Comparison of ENCODE assay signal across 8 cellular contexts in genomic region chr2:236570081-236570979, GRCh38. TPM values are rescaled to one million over a fixed set of nuclear protein-coding genes. Genes with fewer than 3 reads are reported as not detected.
DNase-seq lines count a peak whose midpoint lies in the region; ATAC-seq and TF ChIP-seq lines count a peak whose summit lies in the region.

No MANE protein-coding gene starts in this region.

- peak overlapping the region; percentile 78 for H3K4me3 Mint-ChIP-seq in endodermal cell
- no peak overlapping the region for H3K4me3 Mint-ChIP-seq in activated CD4-positive, alpha-beta T cell treated with anti-CD3 and anti-CD28 coated beads, Interleukin-2, amount 10 ng/mL, durations not matched to agents 7 days and 5 days

- CTCF ChIA-PET in activated CD4-positive, alpha-beta T cell treated with anti-CD3 and anti-CD28 coated beads, Interleukin-2, amount 10 ng/mL, durations not matched to agents 7 days and 5 days (lab: Charles Lee) = interaction anchor here (0.7 to 3.1 kb wide), 10 partner anchors 10 to 499 kb away, joined by 3 to 37 read pairs (median 3); no protein-coding TSS in a partner anchor

- H3K79me2 ChIP-seq in Karpas-422 (ENCODE audit: low read length) = no peaks in the 10 kb centered on the region

- H3K4me3 ChIP-seq in GM08714 (ENCODE audit: low read length) = peak overlapping the region; percentile 23
- no peak overlapping the region for H3K4me3 ChIP-seq in Karpas-422 (ENCODE audit: low read length)
- H3K4me3 ChIP-seq in endodermal cell (ENCODE audit: low read length) = peak overlapping the region; percentile 93
- peak overlapping the region; percentile 4 to 28 for H3K4me3 ChIP-seq in prostate gland

- TF ChIP-seq POLR2A in prostate gland (IDR thresholded peaks at IDR 0.05) = no peak

- no peaks in the 10 kb centered on the region for H3K36me3 ChIP-seq in Karpas-422 (ENCODE audit: insufficient read depth, low read length)
- H3K36me3 ChIP-seq in endodermal cell (ENCODE audit: control insufficient read depth, insufficient read depth, low read length) = peaks cover 50% of the 10 kb centered on the region
- no peaks in the 10 kb centered on the region for H3K36me3 ChIP-seq in prostate gland

- intact Hi-C loops in prostate gland (cut with DNase I) = loop anchor here (5.0 to 10.0 kb wide), 3 partner anchors 92 to 218 kb away; no protein-coding TSS in a partner anchor

- H3K36me3 Mint-ChIP-seq in endodermal cell (ENCODE audit: low read depth) = peaks cover 23% of the 10 kb centered on the region
- H3K36me3 Mint-ChIP-seq in activated naive CD4-positive, alpha-beta T cell treated with anti-CD3 and anti-CD28 coated beads, Interleukin-2, amount 50 U/mL, for 72 hours = no peaks in the 10 kb centered on the region
- H3K36me3 Mint-ChIP-seq in activated CD4-positive, alpha-beta T cell treated with anti-CD3 and anti-CD28 coated beads, Interleukin-2, amount 10 ng/mL, durations not matched to agents 7 days and 5 days (ENCODE audit: low read depth) = peaks cover 7% of the 10 kb centered on the region

- peak; percentile 47 for DNase-seq in Karpas-422
- DNase-seq in endodermal cell = peak; percentile 16
- DNase-seq in prostate gland (ENCODE audit: low spot score) = no peak
- DNase-seq in activated naive CD4-positive, alpha-beta T cell treated with anti-CD3 and anti-CD28 coated beads, Interleukin-2, amount 50 U/mL, for 72 hours (ENCODE audit: low spot score in 2 of 2) = no peak
- no peak for DNase-seq in activated CD4-positive, alpha-beta T cell treated with anti-CD3 and anti-CD28 coated beads, Interleukin-2, amount 10 ng/mL, durations not matched to agents 7 days and 5 days
- DNase-seq in NK-92 treated with Interleukin-12 subunit alpha and Interleukin-12 subunit beta, amount 100 ng/mL, for 24 hours (lab: John Stamatoyannopoulos, UW) = no peak

- WGBS in endodermal cell (ENCODE audit: insufficient coverage in 1 of 2, insufficient read length in 1 of 2), 2 experiments = 19 to 34% methylated on average over 6 of the region's 6 CpGs
- WGBS in prostate gland = 34% methylated on average over 6 of the region's 6 CpGs

- no peaks in the 10 kb centered on the region for H3K9me3 ChIP-seq in Karpas-422 (ENCODE audit: low read length)
- no peaks in the 10 kb centered on the region for H3K9me3 ChIP-seq in endodermal cell (ENCODE audit: control insufficient read depth, low read length)
- no peaks in the 10 kb centered on the region for H3K9me3 ChIP-seq in prostate gland

- ATAC-seq in activated naive CD4-positive, alpha-beta T cell treated with anti-CD3 and anti-CD28 coated beads, Interleukin-2, amount 50 U/mL, for 72 hours = no peak
- no peak for ATAC-seq in GM21515 (IDR thresholded peaks at IDR 0.05; ENCODE audit: unreplicated experiment)

- H3K4me1 Mint-ChIP-seq in endodermal cell = peaks cover 66% of the 10 kb centered on the region
- peaks cover 35% of the 10 kb centered on the region for H3K4me1 Mint-ChIP-seq in activated CD4-positive, alpha-beta T cell treated with anti-CD3 and anti-CD28 coated beads, Interleukin-2, amount 10 ng/mL, durations not matched to agents 7 days and 5 days

- peaks cover 3% of the 10 kb centered on the region; the same call in 1 of the 2 replicates for H4K20me1 ChIP-seq in Karpas-422 (ENCODE audit: insufficient read depth, low read depth, low read length)

- H3K4me2 ChIP-seq in Karpas-422 (ENCODE audit: low read depth, low read length, poor library complexity, severe bottlenecking) = no peak overlapping the region

- H3K27me3 ChIP-seq in Karpas-422 (ENCODE audit: low read length) (0 out of 2 replicates have a peak, but pooled peaks cover 3% of the 10 kb centered on the region), endodermal cell (ENCODE audit: control insufficient read depth, insufficient read depth, low read length, poor library complexity, severe bottlenecking) (no peaks in the 10 kb centered on the region), prostate gland (replicated peaks; ENCODE audit: insufficient read depth) (peaks cover 2% of the 10 kb centered on the region)

- peak overlapping the region; percentile 91 for H3K27ac Mint-ChIP-seq in endodermal cell
- H3K27ac Mint-ChIP-seq in activated naive CD4-positive, alpha-beta T cell treated with anti-CD3 and anti-CD28 coated beads, Interleukin-2, amount 50 U/mL, for 72 hours = no peak overlapping the region
- no peak overlapping the region for H3K27ac Mint-ChIP-seq in activated CD4-positive, alpha-beta T cell treated with anti-CD3 and anti-CD28 coated beads, Interleukin-2, amount 10 ng/mL, durations not matched to agents 7 days and 5 days

- peaks cover 33% of the 10 kb centered on the region for H3K27me3 Mint-ChIP-seq in endodermal cell (ENCODE audit: insufficient read depth)
- H3K27me3 Mint-ChIP-seq in activated CD4-positive, alpha-beta T cell treated with anti-CD3 and anti-CD28 coated beads, Interleukin-2, amount 10 ng/mL, durations not matched to agents 7 days and 5 days = peaks cover 3% of the 10 kb centered on the region

- no peak overlapping the region for H2AFZ ChIP-seq in Karpas-422 (ENCODE audit: low read length)

- POLR2A ChIA-PET in activated CD4-positive, alpha-beta T cell treated with anti-CD3 and anti-CD28 coated beads, Interleukin-2, amount 10 ng/mL, durations not matched to agents 7 days and 5 days (lab: Charles Lee) = no interaction called here

- H3K9me2 ChIP-seq in Karpas-422 (replicated peaks; ENCODE audit: insufficient read depth, low read length) = no peaks in the 10 kb centered on the region

- H3K27ac ChIP-seq in Karpas-422 (ENCODE audit: low read length) = no peak overlapping the region
- peak overlapping the region; percentile 15 for H3K27ac ChIP-seq in endodermal cell (ENCODE audit: low read depth, low read length)
- peak overlapping the region in 1 of 2 donors; percentile 17 for H3K27ac ChIP-seq in prostate gland

- peaks cover 22% of the 10 kb centered on the region for H3K4me1 ChIP-seq in Karpas-422 (ENCODE audit: low read length)
- H3K4me1 ChIP-seq in endodermal cell (ENCODE audit: control insufficient read depth, insufficient read depth, low read length) = peaks cover 9% of the 10 kb centered on the region
- no peaks in the 10 kb centered on the region for H3K4me1 ChIP-seq in prostate gland (replicated peaks)

- TF ChIP-seq CTCF in endodermal cell (conservative IDR thresholded peaks at IDR 0.05) (no peak), prostate gland (IDR thresholded peaks at IDR 0.05) (no peak)

- H3K9ac ChIP-seq in Karpas-422 (ENCODE audit: low read length) (no peak overlapping the region), endodermal cell (ENCODE audit: extremely low read depth, low read length, poor library complexity, severe bottlenecking) (peak overlapping the region; percentile 98)

- H3K9me3 Mint-ChIP-seq in endodermal cell = no peaks in the 10 kb centered on the region
- H3K9me3 Mint-ChIP-seq in activated naive CD4-positive, alpha-beta T cell treated with anti-CD3 and anti-CD28 coated beads, Interleukin-2, amount 50 U/mL, for 72 hours = no peaks in the 10 kb centered on the region
- no peaks in the 10 kb centered on the region for H3K9me3 Mint-ChIP-seq in activated CD4-positive, alpha-beta T cell treated with anti-CD3 and anti-CD28 coated beads, Interleukin-2, amount 10 ng/mL, durations not matched to agents 7 days and 5 days

RNA-seq across cellular contexts. Expression of gene ACKR3, which starts 0.7 kb away (rescaled TPM):
- 0.40 TPM in 1 of 2 replicates, not detected in the other for total RNA-seq in Karpas-422 (2014; rRNA removed; shearing (Covaris generic); ENCODE audit: low replicate concordance)
- total RNA-seq in endodermal cell = 100 to 1,000 TPM in 1 of 2 donors, 10 to 100 TPM in 1; 76.9 to 110 TPM
- 53.8 TPM for polyA plus RNA-seq in endodermal cell (2013, experiment 1 of 2)
- 66.2 TPM for polyA plus RNA-seq in endodermal cell (2013, experiment 2 of 2)
- 10 to 100 TPM in 1 of 2 donors, 1 to 10 TPM in 1; 2.1 to 19.2 TPM for total RNA-seq in prostate gland
- total RNA-seq in activated naive CD4-positive, alpha-beta T cell treated with anti-CD3 and anti-CD28 coated beads, Interleukin-2, amount 50 U/mL, for 72 hours = 1 to 10 TPM in 1 of 2 donors, under 1 TPM in 1; 0.54 to 2.2 TPM
- total RNA-seq in activated CD4-positive, alpha-beta T cell treated with anti-CD3 and anti-CD28 coated beads, Interleukin-2, amount 10 ng/mL, durations not matched to agents 7 days and 5 days = 1 to 10 TPM; 5.4 to 6.4 TPM

Comparison
In these comparisons a context has a peak if more than half of its experiments do, and no peak if none do; other contexts are left out.
1. DNase-seq: peak in Karpas-422 (single experiment) and endodermal cell (single experiment); none in prostate gland (single experiment), activated naive CD4-positive, alpha-beta T cell treated with anti-CD3 and anti-CD28 coated beads, Interleukin-2, amount 50 U/mL, for 72 hours (0 of 2), activated CD4-positive, alpha-beta T cell treated with anti-CD3 and anti-CD28 coated beads, Interleukin-2, amount 10 ng/mL, durations not matched to agents 7 days and 5 days (single experiment) and NK-92 treated with Interleukin-12 subunit alpha and Interleukin-12 subunit beta, amount 100 ng/mL, for 24 hours (single experiment).